In the genomic region with DNA sequence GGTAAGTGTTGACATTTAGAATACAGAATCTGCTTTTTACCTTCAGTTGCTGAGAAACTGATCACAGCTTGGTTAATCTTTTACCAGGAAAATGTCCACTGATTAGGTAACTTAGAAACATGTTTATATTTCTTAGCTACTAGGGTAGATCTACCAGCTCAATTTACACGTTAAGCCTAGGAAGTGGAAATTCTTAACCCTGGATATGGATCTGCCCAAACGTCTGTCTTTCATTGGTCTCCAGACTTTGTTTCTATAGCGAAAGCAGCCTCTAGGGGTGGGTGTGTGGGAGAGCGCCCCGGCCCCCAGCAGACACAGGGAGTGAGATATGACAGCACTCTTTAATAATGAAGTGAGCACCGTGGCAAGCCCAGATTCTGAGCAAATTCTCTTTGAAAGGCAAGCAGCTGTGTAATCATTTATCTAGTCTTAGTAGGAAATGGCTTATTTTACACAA, we compare ENCODE assay signal across 1 cellular context.
A peak's percentile ranks its signal among the peaks of the same experiment; 100 is the strongest.
TF ChIP-seq lines count a peak whose summit lies in the region.

No MANE protein-coding gene starts in this region.

TF ChIP-seq in HEK293, 187 proteins besides CTCF, POLR2A, EP300 and RAD21 (continued from another document):
- TF ChIP-seq, protein P1, sequence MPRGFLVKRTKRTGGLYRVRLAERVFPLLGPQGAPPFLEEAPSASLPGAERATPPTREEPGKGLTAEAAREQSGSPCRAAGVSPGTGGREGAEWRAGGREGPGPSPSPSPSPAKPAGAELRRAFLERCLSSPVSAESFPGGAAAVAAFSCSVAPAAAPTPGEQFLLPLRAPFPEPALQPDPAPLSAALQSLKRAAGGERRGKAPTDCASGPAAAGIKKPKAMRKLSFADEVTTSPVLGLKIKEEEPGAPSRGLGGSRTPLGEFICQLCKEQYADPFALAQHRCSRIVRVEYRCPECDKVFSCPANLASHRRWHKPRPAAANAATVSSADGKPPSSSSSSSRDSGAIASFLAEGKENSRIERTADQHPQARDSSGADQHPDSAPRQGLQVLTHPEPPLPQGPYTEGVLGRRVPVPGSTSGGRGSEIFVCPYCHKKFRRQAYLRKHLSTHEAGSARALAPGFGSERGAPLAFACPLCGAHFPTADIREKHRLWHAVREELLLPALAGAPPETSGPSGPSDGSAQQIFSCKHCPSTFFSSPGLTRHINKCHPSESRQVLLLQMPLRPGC (tag by site-specific recombination; IDR thresholded peaks at IDR 0.05) = no peak
- TF ChIP-seq ZNF830 (tag by site-specific recombination; IDR thresholded peaks at IDR 0.05; ENCODE audit: low read depth) = no peak
- 0 out of 2 replicates have a peak, but pooled peaks have one; percentile 24 for TF ChIP-seq ZSCAN30 (tag by site-specific recombination; IDR thresholded peaks at IDR 0.05)
- no peak for TF ChIP-seq ZNF248 (tag by site-specific recombination; IDR thresholded peaks at IDR 0.05)
- peak; percentile 36; the same call in 1 of the 2 replicates for TF ChIP-seq ZEB2 (tag by site-specific recombination; IDR thresholded peaks at IDR 0.05)
- no peak for TF ChIP-seq ZNF626 (tag by site-specific recombination; IDR thresholded peaks at IDR 0.05)
- TF ChIP-seq GLIS1 (tag by site-specific recombination; IDR thresholded peaks at IDR 0.05) = peak; percentile 91
- TF ChIP-seq OSR2 (tag by site-specific recombination; IDR thresholded peaks at IDR 0.05) = peak; percentile 90
- TF ChIP-seq BCL11A (tag by site-specific recombination; IDR thresholded peaks at IDR 0.05; ENCODE audit: low read depth) = no peak
- no peak for TF ChIP-seq ZNF16 (tag by site-specific recombination; IDR thresholded peaks at IDR 0.05; ENCODE audit: low read depth)
TF ChIP-seq in HEK293: peak in this region for 18.
